ENCODE assay signal across 8 cellular contexts in genomic region chr6:44238687-44239350, GRCh38. TPM values are rescaled to one million over a fixed set of nuclear protein-coding genes. Genes with fewer than 3 reads are reported as not detected.
DNase-seq lines count a peak whose midpoint lies in the region; ATAC-seq and TF ChIP-seq lines count a peak whose summit lies in the region.

No MANE protein-coding gene starts in this region.

- no peak for ATAC-seq in HG02763 (IDR thresholded peaks at IDR 0.05; ENCODE audit: unreplicated experiment)
- ATAC-seq in GM19328 (IDR thresholded peaks at IDR 0.05; ENCODE audit: unreplicated experiment), result no peak

- H3K27ac Mint-ChIP-seq in endothelial cell (ENCODE audit: unreplicated experiment), result no peak overlapping the region

- H3K9me3 ChIP-seq in trophoblast cell (ENCODE audit: insufficient read depth, low read depth, low read length), result peaks cover 4% of the 10 kb centered on the region

- H3K36me3 Mint-ChIP-seq in endothelial cell (ENCODE audit: low read depth, unreplicated experiment), result peaks cover 12% of the 10 kb centered on the region

- WGBS in trophoblast cell (ENCODE audit: extremely low coverage, insufficient coverage, insufficient read length), result no CpG with 5 or more reads among the region's 7 CpGs

- no peaks in the 10 kb centered on the region for H3K27me3 ChIP-seq in trophoblast cell (ENCODE audit: insufficient read depth, low read length)

- no peak overlapping the region for H3K4me3 ChIP-seq in trophoblast cell (ENCODE audit: low read depth, low read length)

- no peak for TF ChIP-seq CTCF in VCaP (conservative IDR thresholded peaks at IDR 0.05)
- TF ChIP-seq CTCF in endothelial cell (IDR thresholded peaks at IDR 0.05; ENCODE audit: unreplicated experiment), result no peak

- no peaks in the 10 kb centered on the region for H3K9me3 Mint-ChIP-seq in endothelial cell (ENCODE audit: unreplicated experiment)

- no peak overlapping the region for H2AK5ac ChIP-seq in trophoblast cell (ENCODE audit: low read length)

- no peak overlapping the region for H2BK120ac ChIP-seq in trophoblast cell (ENCODE audit: insufficient read depth, low read length, poor library complexity)

- no peak overlapping the region for H2AFZ ChIP-seq in trophoblast cell (ENCODE audit: insufficient read depth, low read length, poor library complexity)

- peaks cover 28% of the 10 kb centered on the region for H3K4me1 Mint-ChIP-seq in endothelial cell (ENCODE audit: unreplicated experiment)

- H4K12ac ChIP-seq in trophoblast cell (ENCODE audit: low read depth, low read length), result no peak overlapping the region

- peaks cover 3 to 11% of the 10 kb centered on the region in 2 experiments for H3K36me3 ChIP-seq in trophoblast cell (ENCODE audit: control insufficient read depth in 1 of 2, insufficient read depth in 2 of 2, low read length in 2 of 2)

- no peak overlapping the region for H2BK5ac ChIP-seq in trophoblast cell (ENCODE audit: low read depth, low read length, poor library complexity)

- peak overlapping the region; percentile 87; the same call in 1 of the 2 replicates for H3K27ac ChIP-seq in VCaP
- H3K27ac ChIP-seq in trophoblast cell (ENCODE audit: low read depth, low read length), result no peak overlapping the region

- peaks cover 7% of the 10 kb centered on the region for H3K27me3 Mint-ChIP-seq in endothelial cell (ENCODE audit: unreplicated experiment)

- no peak overlapping the region for H3K18ac ChIP-seq in trophoblast cell (ENCODE audit: low read length)

- H3K4me1 ChIP-seq in trophoblast cell (ENCODE audit: control insufficient read depth in 1 of 2, insufficient read depth in 2 of 2, low read length in 2 of 2), result peaks cover 12 to 14% of the 10 kb centered on the region in 2 experiments

- no peak overlapping the region for H3K14ac ChIP-seq in trophoblast cell (ENCODE audit: low read length)

- no peak overlapping the region for H3K9ac ChIP-seq in trophoblast cell (ENCODE audit: low read length)

- no peak overlapping the region for H4K8ac ChIP-seq in trophoblast cell (ENCODE audit: low read depth, low read length)

- H3K23ac ChIP-seq in trophoblast cell (ENCODE audit: low read length), result peak overlapping the region; percentile 28

- no peak overlapping the region for H3K4ac ChIP-seq in trophoblast cell (ENCODE audit: low read depth, low read length)

- no peak overlapping the region for H2BK12ac ChIP-seq in trophoblast cell (ENCODE audit: low read length)

- H4K91ac ChIP-seq in trophoblast cell (ENCODE audit: low read depth, low read length), result no peak overlapping the region

- H3K4me2 ChIP-seq in trophoblast cell (ENCODE audit: low read length), result no peak overlapping the region

- peaks cover 13% of the 10 kb centered on the region for H3K79me1 ChIP-seq in trophoblast cell (ENCODE audit: low read length)

- peak overlapping the region; percentile 8 for H3K4me3 Mint-ChIP-seq in endothelial cell (ENCODE audit: unreplicated experiment)

- H3K79me2 ChIP-seq in trophoblast cell (ENCODE audit: control insufficient read depth, insufficient read depth, low read length, poor library complexity), result peaks cover 2% of the 10 kb centered on the region

- DNase-seq in DMS53 treated with DMSO at 0.1 percent for 48 hours (lab: John Stamatoyannopoulos, UW; ENCODE audit: unreplicated experiment), result peak; percentile 43
- no peak for DNase-seq in endothelial cell (ENCODE audit: low spot score)
- no peak for DNase-seq in trophoblast cell
- no peak for DNase-seq in NCI-H69 (lab: John Stamatoyannopoulos, UW)
- no peak for DNase-seq in GOT3 (lab: John Stamatoyannopoulos, UW)

RNA-seq across cellular contexts. Expression of gene HSP90AB1, which starts 8.1 kb away (rescaled TPM):
- total RNA-seq in endothelial cell (ENCODE audit: unreplicated experiment), result 962 TPM
- 916 and 940 TPM in 2 replicates for polyA plus RNA-seq in trophoblast cell (2013)

RNA-seq across cellular contexts. Expression of gene SLC29A1, which starts 15.4 kb away (rescaled TPM):
- total RNA-seq in endothelial cell (ENCODE audit: unreplicated experiment), result 142 TPM
- 99.2 and 101 TPM in 2 replicates for polyA plus RNA-seq in trophoblast cell (2013)

RNA-seq across cellular contexts. Expression of gene SLC35B2, which starts 18.5 kb away (rescaled TPM):
- 31.8 TPM for total RNA-seq in endothelial cell (ENCODE audit: unreplicated experiment)
- polyA plus RNA-seq in trophoblast cell (2013), result 48.9 and 52.5 TPM in 2 replicates

RNA-seq across cellular contexts. Expression of gene MYMX, which starts 22.1 kb away (rescaled TPM):
- total RNA-seq in endothelial cell (ENCODE audit: unreplicated experiment), result 11.2 TPM
- polyA plus RNA-seq in trophoblast cell (2013), result 0.37 and 0.41 TPM in 2 replicates

RNA-seq across cellular contexts. Expression of gene NFKBIE, which starts 26.5 kb away (rescaled TPM):
- total RNA-seq in endothelial cell (ENCODE audit: unreplicated experiment), result 16.7 TPM
- 8.6 and 10.1 TPM in 2 replicates for polyA plus RNA-seq in trophoblast cell (2013)
